In genomic region chr4:140615451-140615850, GRCh38 we compare ENCODE assay signal across 1 cellular context.
A peak's percentile ranks its signal among the peaks of the same experiment; 100 is the strongest.
TF ChIP-seq lines count a peak whose summit lies in the region.

No MANE protein-coding gene starts in this region.

TF ChIP-seq in HepG2, 621 proteins besides CTCF, POLR2A, EP300 and RAD21 (continued from another document and continues in another):
- TF ChIP-seq GATAD2A (CRISPR knock-in tag; IDR thresholded peaks at IDR 0.05) = 0 out of 2 replicates have a peak, but pooled peaks have one; percentile 35
- no peak for TF ChIP-seq ZNF180 (CRISPR knock-in tag; IDR thresholded peaks at IDR 0.05; ENCODE audit: borderline replicate concordance, low read depth)
- no peak for TF ChIP-seq ZBTB10 (CRISPR knock-in tag; IDR thresholded peaks at IDR 0.05; ENCODE audit: borderline replicate concordance)
- TF ChIP-seq AHDC1 (CRISPR knock-in tag; IDR thresholded peaks at IDR 0.05; ENCODE audit: borderline replicate concordance) = no peak
- TF ChIP-seq ARID4A (CRISPR knock-in tag; IDR thresholded peaks at IDR 0.05; ENCODE audit: borderline replicate concordance) = no peak
- TF ChIP-seq RBFOX2 (IDR thresholded peaks at IDR 0.05; ENCODE audit: low read depth, low read length) = no peak
- TF ChIP-seq SPEN (CRISPR knock-in tag; IDR thresholded peaks at IDR 0.05; ENCODE audit: low read depth) = no peak
- no peak for TF ChIP-seq RAD51 (IDR thresholded peaks at IDR 0.05; ENCODE audit: borderline replicate concordance)
- TF ChIP-seq ONECUT2 (CRISPR knock-in tag; IDR thresholded peaks at IDR 0.05) = 0 out of 2 replicates have a peak, but pooled peaks have one; percentile 37
- no peak for TF ChIP-seq DZIP1 (CRISPR knock-in tag; IDR thresholded peaks at IDR 0.05)
- TF ChIP-seq ZMAT5 (CRISPR knock-in tag; IDR thresholded peaks at IDR 0.05; ENCODE audit: borderline replicate concordance, low read depth) = no peak
- 0 out of 2 replicates have a peak, but pooled peaks have one; percentile 44 for TF ChIP-seq MED1 (CRISPR knock-in tag; IDR thresholded peaks at IDR 0.05)
- TF ChIP-seq FOXP1 (IDR thresholded peaks at IDR 0.05) = no peak
- TF ChIP-seq FOXP1 (CRISPR knock-in tag; IDR thresholded peaks at IDR 0.05) = peak; percentile 37; the same call in 1 of the 2 replicates
- peak; percentile 12; the same call in 1 of the 2 replicates for TF ChIP-seq POGZ (CRISPR knock-in tag; IDR thresholded peaks at IDR 0.05)
- TF ChIP-seq CBX2 (IDR thresholded peaks at IDR 0.05; ENCODE audit: low read depth, low read length) = no peak
- TF ChIP-seq CBX2 (CRISPR knock-in tag; IDR thresholded peaks at IDR 0.05; ENCODE audit: low read depth) = no peak
- TF ChIP-seq DRAP1 (CRISPR knock-in tag; IDR thresholded peaks at IDR 0.05) = 0 out of 2 replicates have a peak, but pooled peaks have one; percentile 14
- TF ChIP-seq MNT (IDR thresholded peaks at IDR 0.05) = no peak
- TF ChIP-seq ETV5 (CRISPR knock-in tag; IDR thresholded peaks at IDR 0.05; ENCODE audit: borderline replicate concordance) = peak; percentile 63
- no peak for TF ChIP-seq REST (IDR thresholded peaks at IDR 0.05; ENCODE audit: borderline replicate concordance in 1 of 2, low read depth in 1 of 2, low read length in 2 of 2)
- TF ChIP-seq NCOA2 (CRISPR knock-in tag; IDR thresholded peaks at IDR 0.05) = peak; percentile 77
- TF ChIP-seq GATAD1 (CRISPR knock-in tag; IDR thresholded peaks at IDR 0.05) = no peak
- TF ChIP-seq TAF15 (IDR thresholded peaks at IDR 0.05; ENCODE audit: low read depth, low read length, poor library complexity, severe bottlenecking) = no peak
- TF ChIP-seq EHMT2 (IDR thresholded peaks at IDR 0.05; ENCODE audit: borderline replicate concordance, low read depth, low read length) = no peak
- TF ChIP-seq SOX6 (IDR thresholded peaks at IDR 0.05) = no peak
- peak; percentile 84 for TF ChIP-seq SOX6 (CRISPR knock-in tag; IDR thresholded peaks at IDR 0.05)
- no peak for TF ChIP-seq MATR3 (CRISPR knock-in tag; IDR thresholded peaks at IDR 0.05)
- TF ChIP-seq FOXA3 (CRISPR knock-in tag; IDR thresholded peaks at IDR 0.05) = peak; percentile 50; the same call in 1 of the 2 replicates
- 0 out of 2 replicates have a peak, but pooled peaks have one; percentile 29 for TF ChIP-seq NFIC (IDR thresholded peaks at IDR 0.05; ENCODE audit: low read length)
- no peak for TF ChIP-seq TERF1 (CRISPR knock-in tag; IDR thresholded peaks at IDR 0.05)
- TF ChIP-seq HNF4A (CRISPR knock-in tag; IDR thresholded peaks at IDR 0.05) = peak; percentile 81
- no peak for TF ChIP-seq TEAD3 (CRISPR knock-in tag; optimal IDR thresholded peaks at IDR 0.05; ENCODE audit: borderline replicate concordance)
